In the genomic region with DNA sequence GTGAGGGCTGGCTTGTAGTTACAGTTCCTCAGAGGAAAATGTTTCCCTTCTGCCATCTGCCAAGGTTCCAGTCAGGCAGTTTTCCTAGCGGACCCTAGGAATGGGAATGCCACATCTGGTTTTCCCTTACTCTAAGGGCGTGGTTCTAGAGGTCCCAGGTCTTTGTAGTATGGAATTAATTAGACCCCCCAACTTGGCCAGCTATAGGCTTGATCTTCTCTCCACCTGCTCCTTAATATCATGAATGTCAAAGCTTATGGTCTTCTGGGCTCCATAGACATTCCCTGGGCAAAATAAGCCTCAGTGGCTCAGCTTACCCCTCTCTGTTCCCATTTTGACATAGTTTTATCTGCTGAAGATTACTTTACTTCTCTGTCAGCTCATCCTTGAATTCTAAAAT, we compare ENCODE assay signal across 17 cellular contexts.
A peak's percentile ranks its signal among the peaks of the same experiment; 100 is the strongest.
DNase-seq lines count a peak whose midpoint lies in the region; ATAC-seq and TF ChIP-seq lines count a peak whose summit lies in the region.
"Had no signal": no experiment of that assay in that cellular context is flagged by ENCODE, and none has a peak within 500 bp of the region (broad histone marks: within the 10 kb centered on the region; RNA-seq: fewer than 3 reads in every experiment).

No MANE protein-coding gene starts in this region.

- peaks cover 77% of the 10 kb centered on the region for H3K9me3 ChIP-seq in HUES64 (ENCODE audit: insufficient read depth, low read depth, low read length)
- peaks cover 18% of the 10 kb centered on the region for H3K9me3 ChIP-seq in SJCRH30 (replicated peaks)
- H3K9me3 ChIP-seq in heart right ventricle: peaks cover 0 to 80% (median 0%) of the 10 kb centered on the region in 11 donors
- H3K9me3 ChIP-seq: BE2C had no signal

- no peak overlapping the region for H3K27ac Mint-ChIP-seq in CD14-positive monocyte
- H3K27ac Mint-ChIP-seq: CD4-positive, alpha-beta memory T cell had no signal

- H3K4me1 ChIP-seq in HUES64 (ENCODE audit: insufficient read depth, low read length) (no peaks in the 10 kb centered on the region), SJCRH30 (peaks cover 36% of the 10 kb centered on the region), heart right ventricle (no peaks in the 10 kb centered on the region)
- H3K4me1 ChIP-seq: A549; BE2C; BLaER1 treated with 17β-estradiol and CSF1 and Interleukin-3, amounts not matched to agents 10 nM and 100 nM had no signal

- TF ChIP-seq CTCF in heart right ventricle (IDR thresholded peaks at IDR 0.05) (no peak), CD14-positive monocyte (IDR thresholded peaks at IDR 0.05) (no peak)

- WGBS in HUES64: 75% methylated on average over 2 of the region's 2 CpGs
- WGBS in heart right ventricle, 2 donors: 69% methylated on average over 2 of the region's 2 CpGs

- H3K9me3 Mint-ChIP-seq in CD14-positive monocyte: peaks cover 30 to 77% (median 71%) of the 10 kb centered on the region in 7 donors

- H3K36me3 ChIP-seq in HUES64 (ENCODE audit: insufficient read depth, low read length) (no peaks in the 10 kb centered on the region), SJCRH30 (no peaks in the 10 kb centered on the region), heart right ventricle (peaks cover 0 to 31% (median 11%) of the 10 kb centered on the region in 9 donors)
- H3K36me3 ChIP-seq: BE2C had no signal

- H3K27me3 ChIP-seq in HUES64 (ENCODE audit: insufficient read depth, low read length): no peaks in the 10 kb centered on the region
- no peaks in the 10 kb centered on the region for H3K27me3 ChIP-seq in SJCRH30
- H3K27me3 ChIP-seq in heart right ventricle: no peaks in the 10 kb centered on the region
- H3K27me3 ChIP-seq: BE2C; BLaER1 treated with 17β-estradiol and CSF1 and Interleukin-3, amounts not matched to agents 10 nM and 100 nM had no signal

- H3K27ac ChIP-seq in HUES64 (ENCODE audit: low read depth, low read length): no peak overlapping the region
- H3K27ac ChIP-seq in SJCRH30: peak overlapping the region; percentile 99
- no peak overlapping the region for H3K27ac ChIP-seq in heart right ventricle
- H3K27ac ChIP-seq: A549; BLaER1 treated with 17β-estradiol and CSF1 and Interleukin-3, amounts not matched to agents 10 nM and 100 nM; GM23248 had no signal

- intact Hi-C loops in heart right ventricle (cut with DNase I): no loop called here
- intact Hi-C loops in CD14-positive monocyte (cut with micrococcal nuclease): no loop called here

- no peak for ATAC-seq in heart right ventricle
- ATAC-seq in GM18519 (IDR thresholded peaks at IDR 0.05; ENCODE audit: low FRiP score, unreplicated experiment): no peak
- ATAC-seq: A549 had no signal

- DNase-seq in DMS53 (lab: John Stamatoyannopoulos, UW): peak; percentile 57
- DNase-seq in SJCRH30: peak; percentile 73 to 94
- DNase-seq in heart right ventricle: no peak
- no peak for DNase-seq in CD14-positive monocyte (ENCODE audit: low spot score)
- DNase-seq: 8988T; ACHN; AML-193; BE2C; CD4-positive, alpha-beta memory T cell; DND-41; GM23248; H7; HCEC 1CT had no signal

- no peaks in the 10 kb centered on the region for H3K4me1 Mint-ChIP-seq in CD14-positive monocyte
- H3K4me1 Mint-ChIP-seq: CD4-positive, alpha-beta memory T cell had no signal

- H3K4me3 ChIP-seq in HUES64 (ENCODE audit: low read length): peak overlapping the region; percentile 7; the same call in 1 of the 2 replicates
- peak overlapping the region; percentile 7; the same call in 1 of the 2 replicates for H3K4me3 ChIP-seq in SJCRH30
- H3K4me3 ChIP-seq in heart right ventricle: no peak overlapping the region
- H3K4me3 ChIP-seq: A549; BLaER1 treated with 17β-estradiol and CSF1 and Interleukin-3, amounts not matched to agents 10 nM and 100 nM; GM23248 had no signal

- H3K4me3 Mint-ChIP-seq in CD14-positive monocyte: no peak overlapping the region
- H3K4me3 Mint-ChIP-seq: CD4-positive, alpha-beta memory T cell had no signal

- H3K36me3 Mint-ChIP-seq in CD14-positive monocyte: peaks cover 1 to 5% of the 10 kb centered on the region in 2 donors

- no peak overlapping the region for H3K9ac ChIP-seq in HUES64 (ENCODE audit: low read depth, low read length)
- H3K9ac ChIP-seq: BLaER1 treated with 17β-estradiol and CSF1 and Interleukin-3, amounts not matched to agents 10 nM and 100 nM; GM23248 had no signal

- H3K27me3 Mint-ChIP-seq in CD14-positive monocyte (ENCODE audit: low read depth in 3 of 3): peaks cover 0 to 4% (median 0%) of the 10 kb centered on the region in 3 donors
- H3K27me3 Mint-ChIP-seq: CD4-positive, alpha-beta memory T cell had no signal

Comparison
In these comparisons a context has a peak if more than half of its experiments do, and no peak if none do; other contexts are left out.
1. DNase-seq: peak in DMS53 (single experiment) and SJCRH30 (2 of 2); none in heart right ventricle (0 of 2) and CD14-positive monocyte (single experiment).
2. H3K4me3 ChIP-seq: peak in HUES64 (single experiment) and SJCRH30 (single experiment); none in heart right ventricle (0 of 10).